In the genomic region with DNA sequence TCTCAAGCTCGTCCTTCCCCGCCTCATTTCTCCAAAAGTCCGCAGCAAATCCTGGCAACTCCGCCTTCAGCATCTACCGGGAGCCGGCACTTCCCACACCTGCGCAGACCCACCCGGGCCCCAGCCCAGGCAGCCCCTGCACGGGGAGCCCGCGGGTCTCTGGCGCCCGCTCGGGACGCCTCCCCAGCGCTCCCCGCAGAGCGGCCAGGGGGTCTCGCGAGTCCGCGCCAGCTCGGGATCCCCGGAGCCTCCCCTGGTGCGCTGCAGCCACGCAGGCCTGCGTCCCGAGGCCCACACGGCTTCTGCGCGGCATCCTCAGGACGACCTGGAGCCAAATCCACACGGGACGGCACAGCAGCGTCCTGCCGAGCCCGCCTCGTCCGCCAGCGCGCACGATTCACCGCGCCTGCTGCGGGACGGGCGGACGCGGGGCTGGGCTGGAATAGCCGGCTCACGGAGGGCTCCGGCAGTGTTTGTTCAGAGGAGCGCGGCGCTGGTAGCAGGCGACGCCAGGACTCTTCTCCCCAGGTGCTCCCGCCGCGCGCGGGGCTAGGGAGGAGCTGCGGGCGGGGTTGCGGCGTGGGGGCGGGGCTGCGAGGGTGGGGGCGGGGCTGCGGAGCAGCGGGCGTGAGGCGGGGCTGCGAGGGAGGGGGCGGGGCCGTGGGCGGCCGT, we compare ENCODE assay signal across 1 cellular context.
TF ChIP-seq lines count a peak whose summit lies in the region.

No MANE protein-coding gene starts in this region.

TF ChIP-seq in K562, 482 proteins besides CTCF, POLR2A, EP300 and RAD21 (continued from another document and continues in another):
- TF ChIP-seq U2AF1 (optimal IDR thresholded peaks at IDR 0.05; ENCODE audit: low read depth, low read length) (no peak), SIX5 (IDR thresholded peaks at IDR 0.05; ENCODE audit: borderline replicate concordance in 1 of 2, insufficient read depth in 1 of 2, low read depth in 1 of 2, low read length in 2 of 2) (no peak), CCAR2 (IDR thresholded peaks at IDR 0.05; ENCODE audit: low read depth, low read length) (no peak), PML (IDR thresholded peaks at IDR 0.05; ENCODE audit: low read length) (no peak), SNIP1 (IDR thresholded peaks at IDR 0.05; ENCODE audit: low read depth) (no peak), PHB2 (IDR thresholded peaks at IDR 0.05; ENCODE audit: low read depth) (no peak), ZBTB1 (CRISPR knock-in tag; IDR thresholded peaks at IDR 0.05; ENCODE audit: borderline replicate concordance, low read depth) (peak; percentile 86), GTF2A2 (tag; IDR thresholded peaks at IDR 0.05) (no peak), ZNF347 (CRISPR knock-in tag; IDR thresholded peaks at IDR 0.05; ENCODE audit: low read depth) (no peak), NR2C2 (CRISPR knock-in tag; IDR thresholded peaks at IDR 0.05) (no peak), NR2C2 (tag; IDR thresholded peaks at IDR 0.05) (no peak), GABPB2 (CRISPR knock-in tag; conservative IDR thresholded peaks at IDR 0.05) (no peak), ZNF780A (CRISPR knock-in tag; IDR thresholded peaks at IDR 0.05) (no peak), ZNF785 (CRISPR knock-in tag; IDR thresholded peaks at IDR 0.05) (no peak), CC2D1A (IDR thresholded peaks at IDR 0.05) (no peak), YBX1 (IDR thresholded peaks at IDR 0.05) (no peak), BMI1 (IDR thresholded peaks at IDR 0.05; ENCODE audit: low read length) (no peak), ZNF644 (tag; IDR thresholded peaks at IDR 0.05; ENCODE audit: low read depth) (no peak), EP400 (IDR thresholded peaks at IDR 0.05) (no peak), BRD4 (IDR thresholded peaks at IDR 0.05) (no peak), COPS2 (conservative IDR thresholded peaks at IDR 0.05) (no peak), ZNF436 (CRISPR knock-in tag; IDR thresholded peaks at IDR 0.05) (no peak), MTA2 (IDR thresholded peaks at IDR 0.05; ENCODE audit: low read depth) (no peak), NUFIP1 (IDR thresholded peaks at IDR 0.05; ENCODE audit: partially characterized antibody) (no peak), ILF3 (IDR thresholded peaks at IDR 0.05; ENCODE audit: borderline replicate concordance) (no peak), ZNF41 (CRISPR knock-in tag; conservative IDR thresholded peaks at IDR 0.05) (no peak), ZFP36 (IDR thresholded peaks at IDR 0.05; ENCODE audit: low read depth, low read length, partially characterized antibody) (no peak), CHD1 (IDR thresholded peaks at IDR 0.05; ENCODE audit: low read length) (no peak), PRMT5 (CRISPR knock-in tag; IDR thresholded peaks at IDR 0.05) (no peak), ZNF830 (CRISPR knock-in tag; IDR thresholded peaks at IDR 0.05) (no peak), C11orf30 (IDR thresholded peaks at IDR 0.05; ENCODE audit: low read depth) (no peak), TAF15 (IDR thresholded peaks at IDR 0.05; ENCODE audit: low read depth, low read length) (no peak), CCNT2 (IDR thresholded peaks at IDR 0.05; ENCODE audit: borderline replicate concordance, extremely low read depth, insufficient read length, low read depth, low read length) (peak; percentile 4), PCBP1 (IDR thresholded peaks at IDR 0.05; ENCODE audit: low read depth, low read length, poor library complexity, severe bottlenecking) (no peak), SREBF1 (IDR thresholded peaks at IDR 0.05; ENCODE audit: borderline replicate concordance, low read depth, low read length) (no peak), NCOA4 (IDR thresholded peaks at IDR 0.05; ENCODE audit: partially characterized antibody) (no peak), ZKSCAN3 (CRISPR knock-in tag; IDR thresholded peaks at IDR 0.05) (no peak), TFAM (CRISPR knock-in tag; conservative IDR thresholded peaks at IDR 0.05) (no peak), ZKSCAN1 (IDR thresholded peaks at IDR 0.05; ENCODE audit: low read depth, low read length) (no peak), HDAC1 (IDR thresholded peaks at IDR 0.05) (peak in 1 of 2 experiments; percentile 54; a peak in 2 of 4 replicates), BCL6 (CRISPR knock-in tag; IDR thresholded peaks at IDR 0.05) (no peak), JUND (IDR thresholded peaks at IDR 0.05; ENCODE audit: borderline replicate concordance, low read depth, low read length) (no peak), JUND (tag; IDR thresholded peaks at IDR 0.05; ENCODE audit: borderline replicate concordance, low read depth, low read length) (no peak), HIVEP1 (CRISPR knock-in tag; IDR thresholded peaks at IDR 0.05) (no peak)
- TF ChIP-seq, protein P1, sequence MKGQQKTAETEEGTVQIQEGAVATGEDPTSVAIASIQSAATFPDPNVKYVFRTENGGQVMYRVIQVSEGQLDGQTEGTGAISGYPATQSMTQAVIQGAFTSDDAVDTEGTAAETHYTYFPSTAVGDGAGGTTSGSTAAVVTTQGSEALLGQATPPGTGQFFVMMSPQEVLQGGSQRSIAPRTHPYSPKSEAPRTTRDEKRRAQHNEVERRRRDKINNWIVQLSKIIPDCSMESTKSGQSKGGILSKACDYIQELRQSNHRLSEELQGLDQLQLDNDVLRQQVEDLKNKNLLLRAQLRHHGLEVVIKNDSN (CRISPR knock-in tag; IDR thresholded peaks at IDR 0.05), result no peak
- TF ChIP-seq, protein P2, sequence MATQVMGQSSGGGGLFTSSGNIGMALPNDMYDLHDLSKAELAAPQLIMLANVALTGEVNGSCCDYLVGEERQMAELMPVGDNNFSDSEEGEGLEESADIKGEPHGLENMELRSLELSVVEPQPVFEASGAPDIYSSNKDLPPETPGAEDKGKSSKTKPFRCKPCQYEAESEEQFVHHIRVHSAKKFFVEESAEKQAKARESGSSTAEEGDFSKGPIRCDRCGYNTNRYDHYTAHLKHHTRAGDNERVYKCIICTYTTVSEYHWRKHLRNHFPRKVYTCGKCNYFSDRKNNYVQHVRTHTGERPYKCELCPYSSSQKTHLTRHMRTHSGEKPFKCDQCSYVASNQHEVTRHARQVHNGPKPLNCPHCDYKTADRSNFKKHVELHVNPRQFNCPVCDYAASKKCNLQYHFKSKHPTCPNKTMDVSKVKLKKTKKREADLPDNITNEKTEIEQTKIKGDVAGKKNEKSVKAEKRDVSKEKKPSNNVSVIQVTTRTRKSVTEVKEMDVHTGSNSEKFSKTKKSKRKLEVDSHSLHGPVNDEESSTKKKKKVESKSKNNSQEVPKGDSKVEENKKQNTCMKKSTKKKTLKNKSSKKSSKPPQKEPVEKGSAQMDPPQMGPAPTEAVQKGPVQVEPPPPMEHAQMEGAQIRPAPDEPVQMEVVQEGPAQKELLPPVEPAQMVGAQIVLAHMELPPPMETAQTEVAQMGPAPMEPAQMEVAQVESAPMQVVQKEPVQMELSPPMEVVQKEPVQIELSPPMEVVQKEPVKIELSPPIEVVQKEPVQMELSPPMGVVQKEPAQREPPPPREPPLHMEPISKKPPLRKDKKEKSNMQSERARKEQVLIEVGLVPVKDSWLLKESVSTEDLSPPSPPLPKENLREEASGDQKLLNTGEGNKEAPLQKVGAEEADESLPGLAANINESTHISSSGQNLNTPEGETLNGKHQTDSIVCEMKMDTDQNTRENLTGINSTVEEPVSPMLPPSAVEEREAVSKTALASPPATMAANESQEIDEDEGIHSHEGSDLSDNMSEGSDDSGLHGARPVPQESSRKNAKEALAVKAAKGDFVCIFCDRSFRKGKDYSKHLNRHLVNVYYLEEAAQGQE (CRISPR knock-in tag; IDR thresholded peaks at IDR 0.05; ENCODE audit: low read depth), result peak; percentile 25; the same call in 1 of the 2 replicates
- TF ChIP-seq, protein P3, sequence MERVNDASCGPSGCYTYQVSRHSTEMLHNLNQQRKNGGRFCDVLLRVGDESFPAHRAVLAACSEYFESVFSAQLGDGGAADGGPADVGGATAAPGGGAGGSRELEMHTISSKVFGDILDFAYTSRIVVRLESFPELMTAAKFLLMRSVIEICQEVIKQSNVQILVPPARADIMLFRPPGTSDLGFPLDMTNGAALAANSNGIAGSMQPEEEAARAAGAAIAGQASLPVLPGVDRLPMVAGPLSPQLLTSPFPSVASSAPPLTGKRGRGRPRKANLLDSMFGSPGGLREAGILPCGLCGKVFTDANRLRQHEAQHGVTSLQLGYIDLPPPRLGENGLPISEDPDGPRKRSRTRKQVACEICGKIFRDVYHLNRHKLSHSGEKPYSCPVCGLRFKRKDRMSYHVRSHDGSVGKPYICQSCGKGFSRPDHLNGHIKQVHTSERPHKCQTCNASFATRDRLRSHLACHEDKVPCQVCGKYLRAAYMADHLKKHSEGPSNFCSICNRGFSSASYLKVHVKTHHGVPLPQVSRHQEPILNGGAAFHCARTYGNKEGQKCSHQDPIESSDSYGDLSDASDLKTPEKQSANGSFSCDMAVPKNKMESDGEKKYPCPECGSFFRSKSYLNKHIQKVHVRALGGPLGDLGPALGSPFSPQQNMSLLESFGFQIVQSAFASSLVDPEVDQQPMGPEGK (CRISPR knock-in tag; IDR thresholded peaks at IDR 0.05; ENCODE audit: borderline replicate concordance), result no peak
- TF ChIP-seq, protein P4, sequence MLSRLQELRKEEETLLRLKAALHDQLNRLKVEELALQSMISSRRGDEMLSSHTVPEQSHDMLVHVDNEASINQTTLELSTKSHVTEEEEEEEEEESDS (CRISPR knock-in tag; IDR thresholded peaks at IDR 0.05), result no peak
- TF ChIP-seq, protein P5, sequence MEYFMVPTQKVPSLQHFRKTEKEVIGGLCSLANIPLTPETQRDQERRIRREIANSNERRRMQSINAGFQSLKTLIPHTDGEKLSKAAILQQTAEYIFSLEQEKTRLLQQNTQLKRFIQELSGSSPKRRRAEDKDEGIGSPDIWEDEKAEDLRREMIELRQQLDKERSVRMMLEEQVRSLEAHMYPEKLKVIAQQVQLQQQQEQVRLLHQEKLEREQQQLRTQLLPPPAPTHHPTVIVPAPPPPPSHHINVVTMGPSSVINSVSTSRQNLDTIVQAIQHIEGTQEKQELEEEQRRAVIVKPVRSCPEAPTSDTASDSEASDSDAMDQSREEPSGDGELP (CRISPR knock-in tag; IDR thresholded peaks at IDR 0.05; ENCODE audit: borderline replicate concordance), result no peak
- TF ChIP-seq, protein P6, sequence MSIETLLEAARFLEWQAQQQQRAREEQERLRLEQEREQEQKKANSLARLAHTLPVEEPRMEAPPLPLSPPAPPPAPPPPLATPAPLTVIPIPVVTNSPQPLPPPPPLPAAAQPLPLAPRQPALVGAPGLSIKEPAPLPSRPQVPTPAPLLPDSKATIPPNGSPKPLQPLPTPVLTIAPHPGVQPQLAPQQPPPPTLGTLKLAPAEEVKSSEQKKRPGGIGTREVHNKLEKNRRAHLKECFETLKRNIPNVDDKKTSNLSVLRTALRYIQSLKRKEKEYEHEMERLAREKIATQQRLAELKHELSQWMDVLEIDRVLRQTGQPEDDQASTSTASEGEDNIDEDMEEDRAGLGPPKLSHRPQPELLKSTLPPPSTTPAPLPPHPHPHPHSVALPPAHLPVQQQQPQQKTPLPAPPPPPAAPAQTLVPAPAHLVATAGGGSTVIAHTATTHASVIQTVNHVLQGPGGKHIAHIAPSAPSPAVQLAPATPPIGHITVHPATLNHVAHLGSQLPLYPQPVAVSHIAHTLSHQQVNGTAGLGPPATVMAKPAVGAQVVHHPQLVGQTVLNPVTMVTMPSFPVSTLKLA (conservative IDR thresholded peaks at IDR 0.05), result no peak; a peak in 1 of 4 replicates
- TF ChIP-seq, protein P7, sequence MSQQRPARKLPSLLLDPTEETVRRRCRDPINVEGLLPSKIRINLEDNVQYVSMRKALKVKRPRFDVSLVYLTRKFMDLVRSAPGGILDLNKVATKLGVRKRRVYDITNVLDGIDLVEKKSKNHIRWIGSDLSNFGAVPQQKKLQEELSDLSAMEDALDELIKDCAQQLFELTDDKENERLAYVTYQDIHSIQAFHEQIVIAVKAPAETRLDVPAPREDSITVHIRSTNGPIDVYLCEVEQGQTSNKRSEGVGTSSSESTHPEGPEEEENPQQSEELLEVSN (IDR thresholded peaks at IDR 0.05; ENCODE audit: borderline replicate concordance in 1 of 2, extremely low read depth in 1 of 2, insufficient read depth in 1 of 2, insufficient read length in 1 of 2, low read depth in 1 of 2, low read length in 1 of 2, poor library complexity in 1 of 2, severe bottlenecking in 1 of 2), result peak; percentile 67 to 86
- TF ChIP-seq, protein P8, sequence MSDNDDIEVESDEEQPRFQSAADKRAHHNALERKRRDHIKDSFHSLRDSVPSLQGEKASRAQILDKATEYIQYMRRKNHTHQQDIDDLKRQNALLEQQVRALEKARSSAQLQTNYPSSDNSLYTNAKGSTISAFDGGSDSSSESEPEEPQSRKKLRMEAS (CRISPR knock-in tag; IDR thresholded peaks at IDR 0.05), result 0 out of 2 replicates have a peak, but pooled peaks have one; percentile 29
- TF ChIP-seq, protein P9, sequence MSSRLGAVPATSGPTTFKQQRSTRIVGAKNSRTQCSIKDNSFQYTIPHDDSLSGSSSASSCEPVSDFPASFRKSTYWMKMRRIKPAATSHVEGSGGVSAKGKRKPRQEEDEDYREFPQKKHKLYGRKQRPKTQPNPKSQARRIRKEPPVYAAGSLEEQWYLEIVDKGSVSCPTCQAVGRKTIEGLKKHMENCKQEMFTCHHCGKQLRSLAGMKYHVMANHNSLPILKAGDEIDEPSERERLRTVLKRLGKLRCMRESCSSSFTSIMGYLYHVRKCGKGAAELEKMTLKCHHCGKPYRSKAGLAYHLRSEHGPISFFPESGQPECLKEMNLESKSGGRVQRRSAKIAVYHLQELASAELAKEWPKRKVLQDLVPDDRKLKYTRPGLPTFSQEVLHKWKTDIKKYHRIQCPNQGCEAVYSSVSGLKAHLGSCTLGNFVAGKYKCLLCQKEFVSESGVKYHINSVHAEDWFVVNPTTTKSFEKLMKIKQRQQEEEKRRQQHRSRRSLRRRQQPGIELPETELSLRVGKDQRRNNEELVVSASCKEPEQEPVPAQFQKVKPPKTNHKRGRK (tag; IDR thresholded peaks at IDR 0.05), result no peak
- TF ChIP-seq, protein P10, sequence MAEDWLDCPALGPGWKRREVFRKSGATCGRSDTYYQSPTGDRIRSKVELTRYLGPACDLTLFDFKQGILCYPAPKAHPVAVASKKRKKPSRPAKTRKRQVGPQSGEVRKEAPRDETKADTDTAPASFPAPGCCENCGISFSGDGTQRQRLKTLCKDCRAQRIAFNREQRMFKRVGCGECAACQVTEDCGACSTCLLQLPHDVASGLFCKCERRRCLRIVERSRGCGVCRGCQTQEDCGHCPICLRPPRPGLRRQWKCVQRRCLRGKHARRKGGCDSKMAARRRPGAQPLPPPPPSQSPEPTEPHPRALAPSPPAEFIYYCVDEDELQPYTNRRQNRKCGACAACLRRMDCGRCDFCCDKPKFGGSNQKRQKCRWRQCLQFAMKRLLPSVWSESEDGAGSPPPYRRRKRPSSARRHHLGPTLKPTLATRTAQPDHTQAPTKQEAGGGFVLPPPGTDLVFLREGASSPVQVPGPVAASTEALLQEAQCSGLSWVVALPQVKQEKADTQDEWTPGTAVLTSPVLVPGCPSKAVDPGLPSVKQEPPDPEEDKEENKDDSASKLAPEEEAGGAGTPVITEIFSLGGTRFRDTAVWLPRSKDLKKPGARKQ (CRISPR knock-in tag; IDR thresholded peaks at IDR 0.05), result no peak
- TF ChIP-seq, protein P11, sequence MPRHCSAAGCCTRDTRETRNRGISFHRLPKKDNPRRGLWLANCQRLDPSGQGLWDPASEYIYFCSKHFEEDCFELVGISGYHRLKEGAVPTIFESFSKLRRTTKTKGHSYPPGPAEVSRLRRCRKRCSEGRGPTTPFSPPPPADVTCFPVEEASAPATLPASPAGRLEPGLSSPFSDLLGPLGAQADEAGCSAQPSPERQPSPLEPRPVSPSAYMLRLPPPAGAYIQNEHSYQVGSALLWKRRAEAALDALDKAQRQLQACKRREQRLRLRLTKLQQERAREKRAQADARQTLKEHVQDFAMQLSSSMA (CRISPR knock-in tag; IDR thresholded peaks at IDR 0.05), result no peak
